Comparison of ENCODE assay signal across 1 cellular context in genomic region chr7:116862234-116863167, GRCh38.
TF ChIP-seq lines count a peak whose summit lies in the region.

CAPZA2 (plus strand) TSS chr7:116862587; CDS start chr7:116862612, 25 bp downstream.

TF ChIP-seq in WTC11, 78 proteins besides CTCF, POLR2A, EP300 and RAD21 (continued from another document):
- TF ChIP-seq HMGXB4 (CRISPR knock-in tag; IDR thresholded peaks at IDR 0.05) (peak; percentile 93), TEAD1 (CRISPR knock-in tag; IDR thresholded peaks at IDR 0.05) (peak; percentile 75; the same call in 1 of the 2 replicates), ZNF317 (CRISPR knock-in tag; IDR thresholded peaks at IDR 0.05; ENCODE audit: borderline replicate concordance, low read depth) (0 out of 2 replicates have a peak, but pooled peaks have one; percentile 42), ARID4B (CRISPR knock-in tag; IDR thresholded peaks at IDR 0.05; ENCODE audit: borderline replicate concordance) (peak; percentile 81; the same call in 1 of the 2 replicates), FOXK1 (CRISPR knock-in tag; IDR thresholded peaks at IDR 0.05) (peak; percentile 47; the same call in 1 of the 2 replicates), ZNF219 (CRISPR knock-in tag; IDR thresholded peaks at IDR 0.05; ENCODE audit: borderline replicate concordance) (peak; percentile 46; the same call in 1 of the 2 replicates), SP1 (CRISPR knock-in tag; conservative IDR thresholded peaks at IDR 0.05) (peak; percentile 48), USF2 (CRISPR knock-in tag; IDR thresholded peaks at IDR 0.05) (peak; percentile 85), MAX (CRISPR knock-in tag; IDR thresholded peaks at IDR 0.05) (peak; percentile 69), E2F4 (CRISPR knock-in tag; IDR thresholded peaks at IDR 0.05; ENCODE audit: borderline replicate concordance, low read depth) (no peak)
